ENCODE assay signal across 9 cellular contexts in genomic region chr22:50170453-50171318, GRCh38. TPM values are rescaled to one million over a fixed set of nuclear protein-coding genes. Genes with fewer than 3 reads are reported as not detected.
DNase-seq lines count a peak whose midpoint lies in the region; ATAC-seq and TF ChIP-seq lines count a peak whose summit lies in the region.
"Had no signal": no experiment of that assay in that cellular context is flagged by ENCODE, and none has a peak within 500 bp of the region (broad histone marks: within the 10 kb centered on the region; RNA-seq: fewer than 3 reads in every experiment).

Gene PANX2, plus strand, starts transcription at chr22:50170731. Its CDS starts 0 bp downstream, at chr22:50170731.

- no peaks in the 10 kb centered on the region for H3K9me3 ChIP-seq in suprapubic skin

- H3K4me1 Mint-ChIP-seq in activated CD8-positive, alpha-beta T cell treated with anti-CD3 and anti-CD28 coated beads for 36 hours (ENCODE audit: low read depth): peaks cover 5% of the 10 kb centered on the region
- H3K4me1 Mint-ChIP-seq in immature natural killer cell: peaks cover 0 to 5% of the 10 kb centered on the region in 2 donors

- H3K27ac ChIP-seq in suprapubic skin: no peak within 1 kb of the TSS

- ATAC-seq in activated CD8-positive, alpha-beta T cell treated with anti-CD3 and anti-CD28 coated beads for 36 hours: no peak

- intact Hi-C loops in activated CD8-positive, alpha-beta T cell treated with anti-CD3 and anti-CD28 coated beads for 36 hours (cut with micrococcal nuclease): no loop called here

- peak within 1 kb of the TSS; percentile 34 for H3K27ac Mint-ChIP-seq in activated CD8-positive, alpha-beta T cell treated with anti-CD3 and anti-CD28 coated beads for 36 hours
- no peak within 1 kb of the TSS for H3K27ac Mint-ChIP-seq in immature natural killer cell

- 34% methylated on average over 26 of the region's 105 CpGs for WGBS in suprapubic skin

- no peaks in the 10 kb centered on the region for H3K36me3 ChIP-seq in suprapubic skin

- H3K36me3 Mint-ChIP-seq in activated CD8-positive, alpha-beta T cell treated with anti-CD3 and anti-CD28 coated beads for 36 hours (ENCODE audit: low read depth): no peaks in the 10 kb centered on the region
- no peaks in the 10 kb centered on the region for H3K36me3 Mint-ChIP-seq in immature natural killer cell

- DNase-seq in NCI-H748 (lab: John Stamatoyannopoulos, UW; ENCODE audit: unreplicated experiment) (peak; percentile 64), NCI-H748 treated with DMSO at 0.1 percent for 48 hours (lab: John Stamatoyannopoulos, UW) (no peak), immature natural killer cell (no peak), suprapubic skin (ENCODE audit: low spot score in 2 of 2) (no peak), GM13976 (ENCODE audit: low spot score) (no peak), HuH-7 (ENCODE audit: low spot score) (no peak), T1000 (lab: John Stamatoyannopoulos, UW) (no peak)
- DNase-seq in activated CD8-positive, alpha-beta T cell treated with anti-CD3 and anti-CD28 coated beads for 36 hours: no peak
- DNase-seq: GF-D8 had no signal

- TF ChIP-seq CTCF in activated CD8-positive, alpha-beta T cell treated with anti-CD3 and anti-CD28 coated beads for 36 hours (IDR thresholded peaks at IDR 0.05): no peak
- no peak for TF ChIP-seq CTCF in suprapubic skin (IDR thresholded peaks at IDR 0.05)
- TF ChIP-seq CTCF in GM13976 (IDR thresholded peaks at IDR 0.05; ENCODE audit: borderline replicate concordance, control extremely low read depth, extremely low read depth, insufficient read depth, missing control alignments): no peak

- H3K27me3 ChIP-seq in suprapubic skin: peaks cover 38% of the 10 kb centered on the region

- CTCF ChIA-PET in activated CD8-positive, alpha-beta T cell treated with anti-CD3 and anti-CD28 coated beads for 36 hours (lab: Charles Lee): no interaction called here

- no peaks in the 10 kb centered on the region for H3K9me3 Mint-ChIP-seq in activated CD8-positive, alpha-beta T cell treated with anti-CD3 and anti-CD28 coated beads for 36 hours
- no peaks in the 10 kb centered on the region for H3K9me3 Mint-ChIP-seq in immature natural killer cell

- POLR2A ChIA-PET in activated CD8-positive, alpha-beta T cell treated with anti-CD3 and anti-CD28 coated beads for 36 hours (lab: Charles Lee): interaction anchor here (1.0 to 1.3 kb wide), 4 partner anchors 16 to 31 kb away, joined by 3 to 8 read pairs (median 5); no protein-coding TSS in a partner anchor

- no peak for TF ChIP-seq POLR2A in suprapubic skin (IDR thresholded peaks at IDR 0.05)

- in situ Hi-C loops in GM13976 (cut with MboI; ENCODE audit: low sequenced_read_pairs, unreplicated experiment): no loop called here

- peak within 1 kb of the TSS; percentile 72 for H3K4me3 ChIP-seq in suprapubic skin

- H3K27me3 Mint-ChIP-seq in activated CD8-positive, alpha-beta T cell treated with anti-CD3 and anti-CD28 coated beads for 36 hours: peaks cover 36% of the 10 kb centered on the region
- peaks cover 10 to 23% (median 16%) of the 10 kb centered on the region in 3 donors for H3K27me3 Mint-ChIP-seq in immature natural killer cell (ENCODE audit: low read depth in 3 of 3)

- H3K4me1 ChIP-seq in suprapubic skin: peaks cover 18% of the 10 kb centered on the region

- peak within 1 kb of the TSS; percentile 68 for H3K4me3 Mint-ChIP-seq in activated CD8-positive, alpha-beta T cell treated with anti-CD3 and anti-CD28 coated beads for 36 hours
- H3K4me3 Mint-ChIP-seq in immature natural killer cell: peak within 1 kb of the TSS; percentile 53 to 79 (median 69)

- no peak for TF ChIP-seq EP300 in suprapubic skin (IDR thresholded peaks at IDR 0.05)

RNA-seq across cellular contexts. Expression of gene PANX2, which starts in this region (rescaled TPM):
- 1 to 10 TPM; 3.3 to 3.9 TPM for total RNA-seq in activated CD8-positive, alpha-beta T cell treated with anti-CD3 and anti-CD28 coated beads for 36 hours
- under 1 TPM in 1 of 3 donors, not detected in 2; 0.07 TPM for polyA plus RNA-seq in immature natural killer cell
- total RNA-seq in suprapubic skin: 1 to 10 TPM; 1.2 to 2.8 (median 2.2) TPM
